ENCODE assay signal across 30 cellular contexts in genomic region chr5:172399826-172400225, GRCh38.
"Had no signal": no experiment of that assay in that cellular context is flagged by ENCODE, and none has a peak within 500 bp of the region (broad histone marks: within the 10 kb centered on the region; RNA-seq: fewer than 3 reads in every experiment).

No MANE protein-coding gene starts in this region.

- H3K27ac ChIP-seq: body of pancreas, cardiac muscle cell, hepatocyte, right lobe of liver, skin epidermis, thyroid gland, WERI-Rb-1 had no signal

- H3K4me3 ChIP-seq: body of pancreas, cardiac muscle cell, coronary artery, dorsolateral prefrontal cortex, gastroesophageal sphincter, hepatocyte, right lobe of liver, skin epidermis, thyroid gland had no signal

- H3K4me1 Mint-ChIP-seq: activated CD4-positive, alpha-beta T cell treated with anti-CD3 and anti-CD28 coated beads, Interleukin-2, amount 10 ng/mL, durations not matched to agents 24 days and 14 days; activated naive CD4-positive, alpha-beta T cell treated with anti-CD3 and anti-CD28 coated beads, Interleukin-2, amount 50 U/mL, for 24 hours; T-helper 17 cell had no signal

- H2AFZ ChIP-seq: hepatocyte had no signal

- H3K27me3 Mint-ChIP-seq: activated naive CD4-positive, alpha-beta T cell treated with anti-CD3 and anti-CD28 coated beads, Interleukin-2, amount 50 U/mL, for 24 hours had no signal

- H3K36me3 Mint-ChIP-seq: activated CD4-positive, alpha-beta memory T cell treated with anti-CD3 and anti-CD28 coated beads for 36 hours had no signal

- H3K9me3 ChIP-seq: body of pancreas, gastroesophageal sphincter, right lobe of liver, thyroid gland had no signal

- H3K27ac Mint-ChIP-seq: activated CD4-positive, alpha-beta memory T cell treated with anti-CD3 and anti-CD28 coated beads for 36 hours; activated CD4-positive, alpha-beta T cell treated with anti-CD3 and anti-CD28 coated beads, Interleukin-2, amount 10 ng/mL, durations not matched to agents 24 days and 14 days; activated naive CD4-positive, alpha-beta T cell treated with anti-CD3 and anti-CD28 coated beads, Interleukin-2, amount 50 U/mL, for 24 hours; activated T-helper 17 cell treated with anti-CD3 and anti-CD28 coated beads, Interleukin-2, amount 50 U/mL, for 72 hours; T-helper 17 cell had no signal

- H3K4me3 Mint-ChIP-seq: activated CD4-positive, alpha-beta memory T cell treated with anti-CD3 and anti-CD28 coated beads for 36 hours; activated CD4-positive, alpha-beta T cell treated with anti-CD3 and anti-CD28 coated beads, Interleukin-2, amount 10 ng/mL, durations not matched to agents 24 days and 14 days; activated naive CD4-positive, alpha-beta T cell treated with anti-CD3 and anti-CD28 coated beads, Interleukin-2, amount 50 U/mL, for 24 hours; activated T-cell treated with anti-CD3 and anti-CD28 coated beads, Interleukin-2, amount 50 U/mL, for 4 hours; activated T-helper 17 cell treated with anti-CD3 and anti-CD28 coated beads, Interleukin-2, amount 50 U/mL, for 72 hours; T-helper 17 cell had no signal

- H3K27me3 ChIP-seq: body of pancreas, cardiac muscle cell, dorsolateral prefrontal cortex, gastroesophageal sphincter, hepatocyte, right lobe of liver, thyroid gland had no signal

- H3K4me2 ChIP-seq: hepatocyte had no signal

- DNase-seq: activated CD4-positive, alpha-beta memory T cell treated with anti-CD3 and anti-CD28 coated beads for 36 hours; activated CD4-positive, alpha-beta T cell treated with anti-CD3 and anti-CD28 coated beads, Interleukin-2, amount 10 ng/mL, durations not matched to agents 24 days and 14 days; activated CD4-positive, CD25-positive, alpha-beta regulatory T cell treated with anti-CD3 and anti-CD28 coated beads, Interleukin-2, amount 50 U/mL, for 72 hours; activated CD8-positive, alpha-beta memory T cell treated with anti-CD3 and anti-CD28 coated beads, Interleukin-2, amount 50 U/mL, for 48 hours; activated T-cell treated with anti-CD3 and anti-CD28 coated beads, Interleukin-2, amount 50 U/mL, for 4 hours; aorta; body of pancreas; cerebellar nuclear complex; dorsolateral prefrontal cortex; effector memory CD4-positive, alpha-beta T cell; erythroblast; left cardiac atrium; left ventricle myocardium superior; posterior cingulate gyrus; right lobe of liver; stimulated activated CD4-positive, alpha-beta T cell treated with anti-CD3 and anti-CD28 coated beads, Interleukin-12 subunit alpha, Interleukin-12 subunit beta, amount 100 ng/mL, for 4 hours; stimulated activated CD4-positive, alpha-beta T cell treated with anti-CD3 and anti-CD28 coated beads, Interleukin-4, amount 100 ng/mL, for 1 hour; stimulated activated naive CD8-positive, alpha-beta T cell treated with anti-CD3 and anti-CD28 coated beads, Interleukin-15, Interleukin-2, amounts not matched to agents 100 U/mL and 50 U/mL, for 24 hours; SW 1271; T-helper 17 cell; T1000; thyroid gland; WERI-Rb-1 had no signal

- H3K36me3 ChIP-seq: right lobe of liver, thyroid gland, WERI-Rb-1 had no signal

- H3K4me1 ChIP-seq: body of pancreas, right lobe of liver had no signal

- H3K9me3 Mint-ChIP-seq: activated CD4-positive, alpha-beta T cell treated with anti-CD3 and anti-CD28 coated beads, Interleukin-2, amount 10 ng/mL, durations not matched to agents 24 days and 14 days; activated naive CD4-positive, alpha-beta T cell treated with anti-CD3 and anti-CD28 coated beads, Interleukin-2, amount 50 U/mL, for 24 hours had no signal

- H3K79me2 ChIP-seq: hepatocyte had no signal
